14 cellular contexts compared by ENCODE assay signal in genomic region chr16:13961099-13961811, GRCh38. TPM values are rescaled to one million over a fixed set of nuclear protein-coding genes. Genes with fewer than 3 reads are reported as not detected.
DNase-seq lines count a peak whose midpoint lies in the region; ATAC-seq and TF ChIP-seq lines count a peak whose summit lies in the region.
"Had no signal": no experiment of that assay in that cellular context is flagged by ENCODE, and none has a peak within 500 bp of the region (broad histone marks: within the 10 kb centered on the region; RNA-seq: fewer than 3 reads in every experiment).

No MANE protein-coding gene starts in this region.

- CTCF ChIA-PET in AG04450 (lab: Charles Lee), result interaction anchor here (1.6 kb wide), 1 partner anchor 42 kb away, joined by 7 read pairs; the partner anchor contains the start of gene ERCC4
- CTCF ChIA-PET in IMR-90 (lab: Yijun Ruan, JAX), result interaction anchor here (0.7 kb wide), 1 partner anchor 17 kb away, joined by 3 read pairs; no protein-coding TSS in a partner anchor

- H3K4me3 ChIP-seq in AG04450 (ENCODE audit: low read depth, low read length) (no peak overlapping the region), IMR-90 (ENCODE audit: insufficient read depth, low read depth, low read length) (no peak overlapping the region), BE2C (ENCODE audit: low read depth, low read length) (no peak overlapping the region), colonic mucosa (no peak overlapping the region)
- H3K4me3 ChIP-seq: pancreas had no signal

- in situ Hi-C loops in IMR-90 (cut with MboI; ENCODE audit: low sequenced_read_pairs), result no loop called here

- H3K27ac ChIP-seq in AG04450 (ENCODE audit: low read depth, low read length) (peak overlapping the region; percentile 21), IMR-90 (ENCODE audit: insufficient read depth, low read length) (no peak overlapping the region), colonic mucosa (no peak overlapping the region)

- H4K91ac ChIP-seq in IMR-90 (ENCODE audit: insufficient read depth, low read depth, low read length), result no peak overlapping the region

- no peak overlapping the region for H2BK120ac ChIP-seq in IMR-90 (ENCODE audit: low read depth, low read length)

- no peaks in the 10 kb centered on the region for H3K79me1 ChIP-seq in IMR-90 (ENCODE audit: low read depth in 1 of 2, low read length in 2 of 2)

- no peak overlapping the region for H3K23ac ChIP-seq in IMR-90 (ENCODE audit: low read depth, low read length)

- no peak overlapping the region for H2AK5ac ChIP-seq in IMR-90 (ENCODE audit: low read depth, low read length)

- no peak overlapping the region for H2AFZ ChIP-seq in IMR-90 (replicated peaks; ENCODE audit: low read length, poor library complexity)

- H3K56ac ChIP-seq in IMR-90 (ENCODE audit: extremely low read depth, insufficient read depth, low read length), result no peak overlapping the region

- H3K36me3 ChIP-seq in IMR-90 (ENCODE audit: control insufficient read depth, insufficient read depth, low read length), result no peaks in the 10 kb centered on the region
- H3K36me3 ChIP-seq in BE2C, result no peaks in the 10 kb centered on the region
- no peaks in the 10 kb centered on the region for H3K36me3 ChIP-seq in colonic mucosa
- H3K36me3 ChIP-seq: pancreas had no signal

- H3K14ac ChIP-seq in IMR-90 (replicated peaks; ENCODE audit: low read depth, low read length), result no peak overlapping the region

- no peak overlapping the region for H3K4ac ChIP-seq in IMR-90 (ENCODE audit: low read depth, low read length)

- 8% methylated on average over 2 of the region's 8 CpGs; no CpG with 5 or more reads in 1 of the 2 experiments for whole genome bisulfite sequencing in IMR-90 (ENCODE audit: extremely low coverage in 2 of 2, insufficient read length in 1 of 2), 2 experiments

- dilution Hi-C loops in IMR-90 (cut with HindIII; ENCODE audit: low sequenced_read_pairs, unreplicated experiment), result no loop called here

- TF ChIP-seq CTCF in AG04450 (IDR thresholded peaks at IDR 0.05; ENCODE audit: low read depth, low read length) (no peak), IMR-90 (conservative IDR thresholded peaks at IDR 0.05; ENCODE audit: low read depth, low read length) (no peak), BE2C (IDR thresholded peaks at IDR 0.05; ENCODE audit: low read depth, low read length) (no peak), colonic mucosa (IDR thresholded peaks at IDR 0.05) (no peak)

- TF ChIP-seq POLR2A in IMR-90 (IDR thresholded peaks at IDR 0.05; ENCODE audit: low read depth, low read length), result no peak

- H2BK20ac ChIP-seq in IMR-90 (ENCODE audit: low read depth, low read length), result no peak overlapping the region

- H3K4me1 ChIP-seq in IMR-90 (ENCODE audit: control insufficient read depth, insufficient read depth, low read length), result peaks cover 5% of the 10 kb centered on the region
- H3K4me1 ChIP-seq in BE2C, result peaks cover 11% of the 10 kb centered on the region
- H3K4me1 ChIP-seq in colonic mucosa, result no peaks in the 10 kb centered on the region

- no peak overlapping the region for H3K18ac ChIP-seq in IMR-90 (ENCODE audit: low read depth, low read length)

- H3K9ac ChIP-seq in IMR-90 (ENCODE audit: low read depth, low read length), result no peak overlapping the region
- no peak overlapping the region for H3K9ac ChIP-seq in colonic mucosa (ENCODE audit: low read depth in 2 of 2, low read length in 2 of 2)

- no peak for TF ChIP-seq RAD21 in IMR-90 (IDR thresholded peaks at IDR 0.05; ENCODE audit: low read length)

- H2BK15ac ChIP-seq in IMR-90 (ENCODE audit: low read depth, low read length), result no peak overlapping the region

- H3K27me3 ChIP-seq in AG04450 (ENCODE audit: control insufficient read depth, insufficient read depth, low read length) (no peaks in the 10 kb centered on the region), IMR-90 (ENCODE audit: control insufficient read depth, insufficient read depth, low read length) (peaks cover 1% of the 10 kb centered on the region; the same call in 1 of the 2 replicates), BE2C (no peaks in the 10 kb centered on the region), colonic mucosa (no peaks in the 10 kb centered on the region)
- H3K27me3 ChIP-seq: pancreas had no signal

- peaks cover 10% of the 10 kb centered on the region for H3K9me1 ChIP-seq in IMR-90 (ENCODE audit: insufficient read depth, low read length)

- ATAC-seq in IMR-90 (ENCODE audit: low read depth) (no peak), GM21786 (IDR thresholded peaks at IDR 0.05; ENCODE audit: unreplicated experiment) (no peak), GM21526 (IDR thresholded peaks at IDR 0.05; ENCODE audit: low FRiP score, unreplicated experiment) (no peak)
- ATAC-seq: pancreas had no signal

- H4K8ac ChIP-seq in IMR-90 (ENCODE audit: low read depth in 2 of 2, low read length in 2 of 2), result no peak overlapping the region

- intact Hi-C loops in IMR-90 (cut with micrococcal nuclease) (no loop called here), colonic mucosa (cut with DNase I) (no loop called here)

- H3K4me2 ChIP-seq in IMR-90 (ENCODE audit: low read depth, low read length), result no peak overlapping the region

- POLR2A ChIA-PET in AG04450 (lab: Yijun Ruan, JAX) (no interaction called here), IMR-90 (lab: Charles Lee; ENCODE audit: unreplicated experiment) (interaction anchor here (0.5 kb wide), 1 partner anchor 38 kb away, joined by 3 read pairs; no protein-coding TSS in a partner anchor)

- H2BK5ac ChIP-seq in IMR-90 (ENCODE audit: low read depth, low read length, poor library complexity, severe bottlenecking), result no peak overlapping the region

- no peak overlapping the region for H4K5ac ChIP-seq in IMR-90 (ENCODE audit: low read depth, low read length)

- DNase-seq in AG04450 (ENCODE audit: low read depth, low spot score) (peak; percentile 29), IMR-90 (peak; percentile 59), SW480 (ENCODE audit: low spot score) (peak; percentile 94), iris pigment epithelial cell (ENCODE audit: low read depth) (peak; percentile 86), BE2C (no peak), colonic mucosa (no peak)
- DNase-seq: activated T-cell treated with anti-CD3 and anti-CD28 coated beads, Interleukin-2, amount 50 U/mL, for 48 hours; anterior cingulate cortex; mammary epithelial cell; pancreas; stimulated activated CD4-positive, alpha-beta T cell treated with anti-CD3 and anti-CD28 coated beads, Interleukin-4, amount 100 ng/mL, for 4 hours; SW 1271 had no signal

- H4K20me1 ChIP-seq in IMR-90 (ENCODE audit: insufficient read depth, low read length), result peaks cover 4% of the 10 kb centered on the region

- no TSS peak for BruUV-seq in IMR-90 (replicated peaks; lab: Mats Ljungman, UMichigan)

- H2AK9ac ChIP-seq in IMR-90 (replicated peaks; ENCODE audit: low read depth, low read length, poor library complexity), result no peak overlapping the region

- no peaks in the 10 kb centered on the region for H3K9me3 ChIP-seq in AG04450 (ENCODE audit: control insufficient read depth, insufficient read depth, low read length)
- no peaks in the 10 kb centered on the region for H3K9me3 ChIP-seq in IMR-90 (ENCODE audit: control insufficient read depth, insufficient read depth, low read length)
- H3K9me3 ChIP-seq in BE2C, result no peaks in the 10 kb centered on the region
- no peaks in the 10 kb centered on the region for H3K9me3 ChIP-seq in colonic mucosa
- H3K9me3 ChIP-seq: pancreas had no signal

TF ChIP-seq in IMR-90, 13 proteins besides CTCF, POLR2A, EP300 and RAD21:
- no peak for TF ChIP-seq RCOR1 (IDR thresholded peaks at IDR 0.05; ENCODE audit: insufficient replicate concordance, low read length)
- no peak for TF ChIP-seq USF2 (IDR thresholded peaks at IDR 0.05; ENCODE audit: low read depth, low read length)
- TF ChIP-seq MAZ (IDR thresholded peaks at IDR 0.05; ENCODE audit: borderline replicate concordance, low read depth, low read length), result no peak
- TF ChIP-seq BHLHE40 (IDR thresholded peaks at IDR 0.05; ENCODE audit: low read depth, low read length), result no peak
- TF ChIP-seq CHD1 (IDR thresholded peaks at IDR 0.05; ENCODE audit: low read depth, low read length), result no peak
- no peak for TF ChIP-seq FOS (IDR thresholded peaks at IDR 0.05; ENCODE audit: low read depth, low read length)
- TF ChIP-seq SMC3 (IDR thresholded peaks at IDR 0.05; ENCODE audit: low read depth, low read length), result no peak
- no peak for TF ChIP-seq RFX5 (IDR thresholded peaks at IDR 0.05; ENCODE audit: low read depth, low read length)
- no peak for TF ChIP-seq CEBPB (IDR thresholded peaks at IDR 0.05; ENCODE audit: low read depth, low read length)
- no peak for TF ChIP-seq ELK1 (IDR thresholded peaks at IDR 0.05; ENCODE audit: borderline replicate concordance, low read depth, low read length)
- TF ChIP-seq NFE2L2 (IDR thresholded peaks at IDR 0.05; ENCODE audit: low read depth, low read length), result no peak
- TF ChIP-seq MAFK (IDR thresholded peaks at IDR 0.05; ENCODE audit: low read depth, low read length), result no peak
- no peak for TF ChIP-seq MXI1 (IDR thresholded peaks at IDR 0.05; ENCODE audit: borderline replicate concordance, low read depth, low read length)

RNA-seq across cellular contexts. Expression of gene ERCC4, which starts 41.3 kb away (rescaled TPM):
- polyA plus RNA-seq in AG04450 (2011; rRNA removed) (9.8 and 11.4 TPM in 2 replicates), IMR-90 (2012; rRNA removed) (1.6 and 2.9 TPM in 2 replicates)
- 9.9 and 10.9 TPM in 2 replicates for polyA minus RNA-seq in AG04450 (2011; rRNA and poly(A)+ RNA removed)
- total RNA-seq in IMR-90 (2012; rRNA removed) (10.0 and 19.2 TPM in 2 replicates), colonic mucosa (1 to 10 TPM; 8.0 to 9.7 TPM)
- 2.2 and 2.8 TPM in 2 replicates for polyA plus RNA-seq in IMR-90 (2012; cell fraction: cytosol; rRNA removed)
- 1.6 and 3.1 TPM in 2 replicates for polyA plus RNA-seq in IMR-90 (2012; cell fraction: nucleus; rRNA removed; ENCODE audit: low replicate concordance)
- polyA plus RNA-seq in BE2C (2012; ENCODE audit: insufficient read depth, insufficient read length, low read depth), result 3.6 TPM

Comparison
In these comparisons a context has a peak if more than half of its experiments do, and no peak if none do; other contexts are left out.
1. DNase-seq: peak in AG04450 (single experiment), IMR-90 (single experiment), SW480 (single experiment) and iris pigment epithelial cell (single experiment); none in BE2C (single experiment) and colonic mucosa (single experiment).